ENCODE assay signal across 22 cellular contexts in the genomic region with DNA sequence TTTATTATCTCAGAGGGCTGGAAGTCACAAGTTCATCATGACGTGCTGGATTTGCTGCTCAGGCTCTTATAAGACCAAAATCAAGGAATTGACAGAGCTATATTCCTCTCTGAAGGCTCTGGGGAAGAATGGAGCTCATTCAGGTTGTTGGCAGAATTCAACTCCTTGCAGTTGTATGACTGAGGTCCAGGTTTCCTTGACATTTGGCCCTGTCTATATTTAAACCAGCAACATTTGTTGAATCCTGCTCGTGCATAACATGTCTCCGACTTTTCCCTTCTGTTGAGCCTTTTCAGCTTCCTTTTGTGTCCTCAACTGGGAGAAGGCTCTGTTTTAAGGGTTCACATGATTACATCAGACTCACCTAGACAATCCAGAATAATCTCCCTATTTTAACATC.
"Had no signal": no experiment of that assay in that cellular context is flagged by ENCODE, and none has a peak within 500 bp of the region (broad histone marks: within the 10 kb centered on the region; RNA-seq: fewer than 3 reads in every experiment).

No MANE protein-coding gene starts in this region.

- H3K36me3 Mint-ChIP-seq: immature natural killer cell, mesothelial cell of epicardium had no signal

- H3K4me1 Mint-ChIP-seq: immature natural killer cell, mesothelial cell of epicardium had no signal

- H3K4me1 ChIP-seq: esophagus muscularis mucosa, foreskin keratinocyte, lower lobe of right lung had no signal

- H3K79me2 ChIP-seq: hepatocyte had no signal

- DNase-seq: dermis blood vessel endothelial cell; dorsolateral prefrontal cortex; effector CD4-positive, alpha-beta T cell; effector memory CD4-positive, alpha-beta T cell; foreskin keratinocyte; glutamatergic neuron; head of caudate nucleus; hypothalamus; immature natural killer cell; islet precursor cell; kidney; kidney glomerular epithelial cell; left colon; left ventricle myocardium inferior; lower lobe of right lung; mesenchymal stem cell; mucosa of descending colon had no signal

- H3K9me3 Mint-ChIP-seq: immature natural killer cell, mesothelial cell of epicardium had no signal

- ATAC-seq: foreskin keratinocyte, left colon, left lobe of liver, lower lobe of right lung, mucosa of descending colon had no signal

- H3K4me3 Mint-ChIP-seq: immature natural killer cell, mesothelial cell of epicardium had no signal

- H3K36me3 ChIP-seq: esophagus muscularis mucosa, left ventricle myocardium inferior, lower lobe of right lung had no signal

- H3K4me2 ChIP-seq: hepatocyte had no signal

- H2AFZ ChIP-seq: hepatocyte had no signal

- H3K27ac ChIP-seq: coronary artery, dorsolateral prefrontal cortex, esophagus muscularis mucosa, foreskin keratinocyte, hepatocyte, left ventricle myocardium inferior, lower lobe of right lung had no signal

- H3K4me3 ChIP-seq: coronary artery, dorsolateral prefrontal cortex, esophagus muscularis mucosa, hepatocyte, left ventricle myocardium inferior, lower lobe of right lung, mucosa of descending colon had no signal

- H3K27ac Mint-ChIP-seq: immature natural killer cell, mesothelial cell of epicardium had no signal

- H3K27me3 ChIP-seq: dorsolateral prefrontal cortex, esophagus muscularis mucosa, foreskin keratinocyte, hepatocyte had no signal

- H3K9me3 ChIP-seq: esophagus muscularis mucosa, left ventricle myocardium inferior, lower lobe of right lung, mucosa of descending colon had no signal
